Comparison of ENCODE assay signal across 9 cellular contexts in the genomic region with DNA sequence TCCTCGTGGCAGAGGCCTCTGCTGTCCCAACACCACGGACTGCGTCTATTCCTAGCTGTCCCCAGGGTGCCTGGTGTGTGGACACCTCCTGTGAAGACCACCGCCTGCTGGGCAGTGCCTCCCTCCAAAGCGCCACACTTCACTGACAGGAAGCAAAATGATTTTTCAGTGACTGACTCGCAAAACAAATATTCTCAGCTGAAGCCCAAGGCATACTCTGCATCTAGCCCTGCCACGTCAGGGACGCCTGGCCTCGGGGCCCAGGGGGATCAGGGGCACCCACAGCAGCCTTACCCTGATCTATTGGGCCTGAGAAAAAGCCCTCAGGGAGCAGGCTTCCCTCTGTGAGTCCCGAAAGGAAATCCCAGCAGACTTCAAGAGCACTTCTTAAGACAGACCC. TPM values are rescaled to one million over a fixed set of nuclear protein-coding genes. Genes with fewer than 3 reads are reported as not detected.
DNase-seq lines count a peak whose midpoint lies in the region; ATAC-seq and TF ChIP-seq lines count a peak whose summit lies in the region.
"Had no signal": no experiment of that assay in that cellular context is flagged by ENCODE, and none has a peak within 500 bp of the region (broad histone marks: within the 10 kb centered on the region; RNA-seq: fewer than 3 reads in every experiment).

No MANE protein-coding gene starts in this region.

- no peak for TF ChIP-seq POLR2A in tibial nerve (IDR thresholded peaks at IDR 0.05)

- no peaks in the 10 kb centered on the region for H3K27me3 ChIP-seq in tibial nerve

- peaks cover 0 to 1% of the 10 kb centered on the region in 2 donors for H3K9me3 Mint-ChIP-seq in activated T-cell treated with anti-CD3 and anti-CD28 coated beads, Interleukin-2, amount 50 U/mL, for 72 hours
- peaks cover 2% of the 10 kb centered on the region for H3K9me3 Mint-ChIP-seq in activated CD8-positive, alpha-beta T cell treated with anti-CD3 and anti-CD28 coated beads for 36 hours

- H3K4me3 ChIP-seq in tibial nerve: peak overlapping the region in 3 of 4 donors; percentile 75 to 90 (median 86)

- H3K4me3 Mint-ChIP-seq in activated T-cell treated with anti-CD3 and anti-CD28 coated beads, Interleukin-2, amount 50 U/mL, for 72 hours: peak overlapping the region; percentile 95 to 96
- peak overlapping the region; percentile 90 for H3K4me3 Mint-ChIP-seq in activated CD8-positive, alpha-beta T cell treated with anti-CD3 and anti-CD28 coated beads for 36 hours

- intact Hi-C loops in activated CD8-positive, alpha-beta T cell treated with anti-CD3 and anti-CD28 coated beads for 36 hours (cut with micrococcal nuclease): no loop called here
- intact Hi-C loops in head of caudate nucleus (cut with DNase I): no loop called here

- DNase-seq in activated T-cell treated with anti-CD3 and anti-CD28 coated beads, Interleukin-2, amount 50 U/mL, for 72 hours: no peak
- no peak for DNase-seq in activated T-cell treated with anti-CD3 and anti-CD28 coated beads, Interleukin-2, amount 50 U/mL, for 48 hours
- DNase-seq in activated CD8-positive, alpha-beta T cell treated with anti-CD3 and anti-CD28 coated beads for 36 hours: no peak
- peak; percentile 42 for DNase-seq in iris pigment epithelial cell (ENCODE audit: low read depth)
- DNase-seq in tibial nerve (ENCODE audit: low spot score in 2 of 2): no peak
- no peak for DNase-seq in activated CD4-positive, alpha-beta T cell treated with anti-CD3 and anti-CD28 coated beads, Interleukin-2, amount 50 U/mL, for 1 hour
- DNase-seq in head of caudate nucleus: no peak
- DNase-seq: NCI-H187 had no signal

- peaks cover 0 to 59% (median 24%) of the 10 kb centered on the region in 4 donors for H3K4me1 ChIP-seq in tibial nerve

- no peak for TF ChIP-seq EP300 in tibial nerve (IDR thresholded peaks at IDR 0.05)

- H3K36me3 ChIP-seq in tibial nerve: peaks cover 0 to 40% (median 17%) of the 10 kb centered on the region in 3 donors

- H3K27ac ChIP-seq in tibial nerve: no peak overlapping the region

- peaks cover 0 to 6% (median 0%) of the 10 kb centered on the region in 4 donors for H3K9me3 ChIP-seq in tibial nerve

- peak overlapping the region; percentile 93 for H3K27ac Mint-ChIP-seq in activated T-cell treated with anti-CD3 and anti-CD28 coated beads, Interleukin-2, amount 50 U/mL, for 72 hours
- peak overlapping the region; percentile 95 for H3K27ac Mint-ChIP-seq in activated CD8-positive, alpha-beta T cell treated with anti-CD3 and anti-CD28 coated beads for 36 hours

- CTCF ChIA-PET in activated CD8-positive, alpha-beta T cell treated with anti-CD3 and anti-CD28 coated beads for 36 hours (lab: Charles Lee): no interaction called here

- peaks cover 58% of the 10 kb centered on the region for H3K4me1 Mint-ChIP-seq in activated T-cell treated with anti-CD3 and anti-CD28 coated beads, Interleukin-2, amount 50 U/mL, for 72 hours (ENCODE audit: low read depth)
- peaks cover 58% of the 10 kb centered on the region for H3K4me1 Mint-ChIP-seq in activated CD8-positive, alpha-beta T cell treated with anti-CD3 and anti-CD28 coated beads for 36 hours (ENCODE audit: low read depth)

- TF ChIP-seq CTCF in activated CD8-positive, alpha-beta T cell treated with anti-CD3 and anti-CD28 coated beads for 36 hours (IDR thresholded peaks at IDR 0.05): no peak
- TF ChIP-seq CTCF in tibial nerve (IDR thresholded peaks at IDR 0.05): no peak

- no peak for ATAC-seq in activated T-cell treated with anti-CD3 and anti-CD28 coated beads, Interleukin-2, amount 50 U/mL, for 72 hours (replicated peaks in 1 of 2)
- ATAC-seq in activated CD8-positive, alpha-beta T cell treated with anti-CD3 and anti-CD28 coated beads for 36 hours: no peak
- no peak for ATAC-seq in GM21515 (IDR thresholded peaks at IDR 0.05; ENCODE audit: unreplicated experiment)

- POLR2A ChIA-PET in activated CD8-positive, alpha-beta T cell treated with anti-CD3 and anti-CD28 coated beads for 36 hours (lab: Charles Lee): interaction anchor here (0.8 to 1.7 kb wide), 15 partner anchors 10 to 366 kb away, joined by 3 to 7 read pairs (median 4); no protein-coding TSS in a partner anchor

- H3K27me3 Mint-ChIP-seq in activated T-cell treated with anti-CD3 and anti-CD28 coated beads, Interleukin-2, amount 50 U/mL, for 72 hours (ENCODE audit: low read depth): no peaks in the 10 kb centered on the region
- H3K27me3 Mint-ChIP-seq in activated CD8-positive, alpha-beta T cell treated with anti-CD3 and anti-CD28 coated beads for 36 hours: no peaks in the 10 kb centered on the region

- WGBS in tibial nerve, 2 donors: 55 to 59% methylated on average over 6 to 9 of the region's 10 CpGs

- peaks cover 16 to 26% of the 10 kb centered on the region in 2 donors for H3K36me3 Mint-ChIP-seq in activated T-cell treated with anti-CD3 and anti-CD28 coated beads, Interleukin-2, amount 50 U/mL, for 72 hours (ENCODE audit: insufficient read depth in 2 of 2)
- H3K36me3 Mint-ChIP-seq in activated CD8-positive, alpha-beta T cell treated with anti-CD3 and anti-CD28 coated beads for 36 hours (ENCODE audit: low read depth): peaks cover 41% of the 10 kb centered on the region

RNA-seq across cellular contexts. Expression of a gene that starts 2.2 kb away (rescaled TPM):
- total RNA-seq in activated T-cell treated with anti-CD3 and anti-CD28 coated beads, Interleukin-2, amount 50 U/mL, for 72 hours: 10 to 100 TPM; 42.3 to 43.4 TPM
- total RNA-seq in activated CD8-positive, alpha-beta T cell treated with anti-CD3 and anti-CD28 coated beads for 36 hours: 10 to 100 TPM; 24.5 to 29.0 TPM
- total RNA-seq in tibial nerve: 10 to 100 TPM; 44.6 to 74.9 (median 60.4) TPM

RNA-seq across cellular contexts. Expression of a gene that starts 28.2 kb away (rescaled TPM):
- 10 to 100 TPM; 22.3 to 23.6 TPM for total RNA-seq in activated T-cell treated with anti-CD3 and anti-CD28 coated beads, Interleukin-2, amount 50 U/mL, for 72 hours
- 10 to 100 TPM; 19.7 to 20.1 TPM for total RNA-seq in activated CD8-positive, alpha-beta T cell treated with anti-CD3 and anti-CD28 coated beads for 36 hours
- total RNA-seq in tibial nerve: 10 to 100 TPM in 1 of 4 donors, 1 to 10 TPM in 3; 5.9 to 12.3 (median 7.3) TPM
